24 cellular contexts compared by ENCODE assay signal in genomic region chr21:37606549-37606948, GRCh38.
"Had no signal": no experiment of that assay in that cellular context is flagged by ENCODE, and none has a peak within 500 bp of the region (broad histone marks: within the 10 kb centered on the region; RNA-seq: fewer than 3 reads in every experiment).

No MANE protein-coding gene starts in this region.

- H3K4me2 ChIP-seq: hepatocyte had no signal

- H3K27me3 ChIP-seq: hepatocyte, right lobe of liver, testis, tibial nerve had no signal

- FAIRE-seq: colon, kidney had no signal

- DNase-seq: effector memory CD8-positive, alpha-beta T cell; foreskin melanocyte; head of caudate nucleus; kidney; left cardiac atrium; left ventricle myocardium superior; mesenchymal stem cell; midbrain; naive thymus-derived CD4-positive, alpha-beta T cell; nephron progenitor cell; retina; right lobe of liver; stimulated activated CD4-positive, alpha-beta T cell treated with anti-CD3 and anti-CD28 coated beads, Interleukin-2, amount 100 ng/mL, for 24 hours; stimulated activated CD4-positive, alpha-beta T cell treated with anti-CD3 and anti-CD28 coated beads, Interleukin-4, amount 100 ng/mL, for 4 hours; stimulated activated naive B cell treated with anti-CD40 and anti-IgM and Interleukin-4, amounts not matched to agents 10 μg/mL and 1 μg/mL and 100 μg/mL, for 72 hours; stimulated activated naive CD8-positive, alpha-beta T cell treated with anti-CD3 and anti-CD28 coated beads, Interleukin-15, amount 100 ng/mL, for 72 hours; testis had no signal

- H3K4me1 ChIP-seq: parathyroid adenoma, prostate gland, right lobe of liver, testis, tibial nerve had no signal

- H3K9ac ChIP-seq: parathyroid adenoma had no signal

- H3K27ac ChIP-seq: hepatocyte, parathyroid adenoma, prostate gland, right lobe of liver, skin epidermis, testis, tibial nerve had no signal

- H3K79me2 ChIP-seq: hepatocyte, parathyroid adenoma had no signal

- H3K4me3 ChIP-seq: hepatocyte, lung, prostate gland, right lobe of liver, skin epidermis, testis, tibial nerve had no signal

- H3K36me3 ChIP-seq: prostate gland, right lobe of liver, tibial nerve had no signal

- H3K9me3 ChIP-seq: prostate gland, right lobe of liver, testis, tibial nerve had no signal

- ATAC-seq: effector memory CD8-positive, alpha-beta T cell; left cardiac atrium; left ventricle myocardium superior; naive thymus-derived CD4-positive, alpha-beta T cell; right lobe of liver; stimulated activated naive B cell treated with anti-CD40 and anti-IgM and Interleukin-4, amounts not matched to agents 10 μg/mL and 1 μg/mL and 100 μg/mL, for 72 hours; stimulated activated naive CD8-positive, alpha-beta T cell treated with anti-CD3 and anti-CD28 coated beads, Interleukin-15, amount 100 ng/mL, for 72 hours had no signal

- H2AFZ ChIP-seq: hepatocyte, parathyroid adenoma had no signal
